9 cellular contexts compared by ENCODE assay signal in genomic region chr15:25859838-25860645, GRCh38. TPM values are rescaled to one million over a fixed set of nuclear protein-coding genes. Genes with fewer than 3 reads are reported as not detected.
DNase-seq lines count a peak whose midpoint lies in the region; TF ChIP-seq lines count a peak whose summit lies in the region.
"Had no signal": no experiment of that assay in that cellular context is flagged by ENCODE, and none has a peak within 500 bp of the region (broad histone marks: within the 10 kb centered on the region; RNA-seq: fewer than 3 reads in every experiment).

No MANE protein-coding gene starts in this region.

- no peaks in the 10 kb centered on the region for H4K20me1 ChIP-seq in Karpas-422 (ENCODE audit: insufficient read depth, low read depth, low read length)

- H3K4me2 ChIP-seq in Karpas-422 (ENCODE audit: low read depth, low read length, poor library complexity, severe bottlenecking): no peak overlapping the region

- no peak for TF ChIP-seq POLR2A in vagina (IDR thresholded peaks at IDR 0.05)

- no peaks in the 10 kb centered on the region for H3K36me3 Mint-ChIP-seq in brain

- H3K9me2 ChIP-seq in Karpas-422 (replicated peaks; ENCODE audit: insufficient read depth, low read length): no peaks in the 10 kb centered on the region

- H3K4me1 ChIP-seq in right atrium auricular region (peaks cover 0 to 24% of the 10 kb centered on the region in 2 donors), muscle layer of duodenum (ENCODE audit: control insufficient read depth in 1 of 2, insufficient read depth in 2 of 2, low read length in 2 of 2) (peaks cover 0 to 27% of the 10 kb centered on the region in 2 donors), vagina (peaks cover 37% of the 10 kb centered on the region), Karpas-422 (ENCODE audit: low read length) (no peaks in the 10 kb centered on the region)

- H3K36me3 ChIP-seq in right atrium auricular region (no peaks in the 10 kb centered on the region), muscle layer of duodenum (ENCODE audit: control insufficient read depth in 1 of 2, insufficient read depth in 2 of 2, low read length in 2 of 2) (no peaks in the 10 kb centered on the region), vagina (no peaks in the 10 kb centered on the region), Karpas-422 (ENCODE audit: insufficient read depth, low read length) (no peaks in the 10 kb centered on the region)

- H3K27me3 Mint-ChIP-seq in brain: peaks cover 76% of the 10 kb centered on the region

- H3K4me1 Mint-ChIP-seq in brain: peaks cover 5% of the 10 kb centered on the region

- H3K27ac ChIP-seq in right atrium auricular region: peak overlapping the region in 1 of 2 donors; percentile 35
- peak overlapping the region; percentile 0 for H3K27ac ChIP-seq in muscle layer of duodenum (ENCODE audit: low read length)
- peak overlapping the region; percentile 7 for H3K27ac ChIP-seq in vagina
- H3K27ac ChIP-seq in Karpas-422 (ENCODE audit: low read length): no peak overlapping the region

- H3K27me3 ChIP-seq in right atrium auricular region (no peaks in the 10 kb centered on the region), muscle layer of duodenum (ENCODE audit: low read depth, low read length) (no peaks in the 10 kb centered on the region), vagina (no peaks in the 10 kb centered on the region), Karpas-422 (ENCODE audit: low read length) (no peaks in the 10 kb centered on the region)

- TF ChIP-seq CTCF in right atrium auricular region (IDR thresholded peaks at IDR 0.05): no peak
- no peak for TF ChIP-seq CTCF in brain (conservative IDR thresholded peaks at IDR 0.05)
- no peak for TF ChIP-seq CTCF in vagina (IDR thresholded peaks at IDR 0.05)

- DNase-seq in cardiac septum (ENCODE audit: low spot score) (peak; percentile 50), right atrium auricular region (ENCODE audit: low spot score) (no peak), vagina (ENCODE audit: extremely low spot score in 2 of 2) (no peak), SW480 (ENCODE audit: low spot score) (no peak), Karpas-422 (no peak), ACHN (no peak)

- peaks cover 0 to 9% (median 0%) of the 10 kb centered on the region in 5 experiments for H3K9me3 Mint-ChIP-seq in brain

- H3K9me3 ChIP-seq in right atrium auricular region (no peaks in the 10 kb centered on the region), muscle layer of duodenum (ENCODE audit: control insufficient read depth in 1 of 2, low read length in 2 of 2) (no peaks in the 10 kb centered on the region), vagina (no peaks in the 10 kb centered on the region), Karpas-422 (ENCODE audit: low read length) (peaks cover 21% of the 10 kb centered on the region; the same call in 1 of the 2 replicates)

- H3K79me2 ChIP-seq in Karpas-422 (ENCODE audit: low read length): no peaks in the 10 kb centered on the region

- no peak overlapping the region for H2AFZ ChIP-seq in Karpas-422 (ENCODE audit: low read length)

- H3K27ac Mint-ChIP-seq in brain: no peak overlapping the region

- no peak overlapping the region for H3K9ac ChIP-seq in Karpas-422 (ENCODE audit: low read length)

- H3K4me3 ChIP-seq in right atrium auricular region: peak overlapping the region in 1 of 2 donors; percentile 62
- H3K4me3 ChIP-seq in muscle layer of duodenum (ENCODE audit: low read depth in 1 of 2, low read length in 2 of 2): peak overlapping the region; percentile 61 to 77
- no peak overlapping the region for H3K4me3 ChIP-seq in vagina
- H3K4me3 ChIP-seq in Karpas-422 (ENCODE audit: low read length): no peak overlapping the region

- intact Hi-C loops in cardiac septum (cut with DNase I): loop anchor here (5.0 kb wide), 2 partner anchors 73 to 123 kb away; no protein-coding TSS in a partner anchor
- intact Hi-C loops in vagina (cut with DNase I): no loop called here

- peak overlapping the region in 3 of 5 experiments; percentile 9 to 88 (median 82) for H3K4me3 Mint-ChIP-seq in brain

- in situ Hi-C loops in ACHN (cut with HindIII; ENCODE audit: low pct_ligation_motif_present, low pct_unique_long_range_greater_than_20kb, low sequenced_read_pairs): no loop called here

RNA-seq across cellular contexts. Expression of gene ATP10A, which starts 3.1 kb away (rescaled TPM):
- total RNA-seq in cardiac septum (0.94 TPM), right atrium auricular region (1 to 10 TPM; 3.2 to 6.0 TPM), vagina (3.2 TPM)
- polyA plus RNA-seq in brain (ENCODE audit: insufficient read depth, low read depth, low replicate concordance): 2.7 TPM
- not detected in 2 replicates for total RNA-seq in Karpas-422 (2014; rRNA removed; shearing (Covaris generic); ENCODE audit: low replicate concordance)
- total RNA-seq: pulmonary artery endothelial cell had no signal

Comparison
In these comparisons a context has a peak if more than half of its experiments do, and no peak if none do; other contexts are left out.
1. H3K4me3 ChIP-seq: peak in muscle layer of duodenum (2 of 2); none in vagina (0 of 2) and Karpas-422 (single experiment).